Comparison of ENCODE assay signal across 28 cellular contexts in genomic region chr3:79063629-79064028, GRCh38.
"Had no signal": no experiment of that assay in that cellular context is flagged by ENCODE, and none has a peak within 500 bp of the region (broad histone marks: within the 10 kb centered on the region; RNA-seq: fewer than 3 reads in every experiment).

No MANE protein-coding gene starts in this region.

- H3K4me3 ChIP-seq: left lung, lower lobe of right lung, pancreas, prostate gland, skin epidermis, stomach, testis, thyroid gland, transverse colon, upper lobe of left lung, vagina had no signal

- FAIRE-seq: islet of Langerhans, kidney, pancreas had no signal

- H3K9me3 ChIP-seq: lower lobe of right lung, pancreas, prostate gland, stomach, testis, thyroid gland, transverse colon, upper lobe of left lung, vagina had no signal

- H3K36me3 ChIP-seq: left lung, lower lobe of right lung, pancreas, prostate gland, stomach, thyroid gland, transverse colon, upper lobe of left lung, vagina had no signal

- H3K27ac ChIP-seq: left lung, lower lobe of right lung, pancreas, prostate gland, skin epidermis, stomach, testis, thyroid gland, transverse colon, upper lobe of left lung, vagina had no signal

- H3K27me3 ChIP-seq: left lung, pancreas, stomach, testis, thyroid gland, transverse colon, upper lobe of left lung, vagina had no signal

- H3K4me1 ChIP-seq: left lung, lower lobe of right lung, pancreas, prostate gland, stomach, testis, thyroid gland, transverse colon, upper lobe of left lung, vagina had no signal

- DNase-seq: immature natural killer cell; kidney; left colon; left lung; lower lobe of right lung; mammary epithelial cell; mesenchymal stem cell; naive thymus-derived CD8-positive, alpha-beta T cell; nucleus accumbens; pancreas; posterior cingulate gyrus; retina; right cardiac atrium; stimulated activated CD4-positive, alpha-beta T cell treated with anti-CD3 and anti-CD28 coated beads, Interleukin-12 subunit alpha, Interleukin-12 subunit beta, amount 100 ng/mL, for 4 hours; stimulated activated CD4-positive, alpha-beta T cell treated with anti-CD3 and anti-CD28 coated beads, Interleukin-15, amount 100 ng/mL, for 24 hours; stimulated activated CD4-positive, alpha-beta T cell treated with anti-CD3 and anti-CD28 coated beads, Interleukin-2, amount 100 ng/mL, for 24 hours; stimulated activated CD4-positive, alpha-beta T cell treated with anti-CD3 and anti-CD28 coated beads, Interleukin-4, amount 100 ng/mL, for 1 hour; stimulated activated naive B cell treated with anti-CD40 and anti-IgM and Interleukin-4, amounts not matched to agents 10 μg/mL and 1 μg/mL and 100 μg/mL, for 72 hours; stimulated activated naive CD8-positive, alpha-beta T cell treated with anti-CD3 and anti-CD28 coated beads, Interleukin-15, Interleukin-2, amounts not matched to agents 100 U/mL and 50 U/mL, for 24 hours; stomach; testis; thyroid gland; transverse colon; upper lobe of left lung had no signal
